In the genomic region with DNA sequence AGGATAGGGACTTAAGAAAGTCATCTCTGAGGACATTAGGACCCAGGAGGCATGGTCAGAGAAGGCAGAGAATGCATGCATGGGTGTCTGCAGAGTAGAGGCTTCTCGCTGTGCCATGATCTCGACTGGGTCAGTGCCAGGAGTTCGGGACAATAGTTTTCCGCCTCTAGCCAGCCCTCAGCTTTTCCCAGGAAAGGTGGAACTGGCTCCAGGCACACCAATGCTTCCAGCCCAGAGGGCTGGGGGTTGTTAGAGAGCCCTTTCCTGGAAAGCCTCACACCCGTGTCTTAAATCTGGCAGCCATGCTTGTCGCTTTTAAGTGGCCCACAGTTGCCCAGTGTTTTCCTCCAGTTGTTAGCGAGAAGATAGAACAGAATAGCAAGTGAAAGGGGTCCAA, we compare ENCODE assay signal across 9 cellular contexts.
DNase-seq lines count a peak whose midpoint lies in the region; ATAC-seq, FAIRE-seq and TF ChIP-seq lines count a peak whose summit lies in the region.
"Had no signal": no experiment of that assay in that cellular context is flagged by ENCODE, and none has a peak within 500 bp of the region (broad histone marks: within the 10 kb centered on the region; RNA-seq: fewer than 3 reads in every experiment).

No MANE protein-coding gene starts in this region.

- H3K4me1 ChIP-seq in breast epithelium: no peaks in the 10 kb centered on the region

- H3K36me3 ChIP-seq in breast epithelium: no peaks in the 10 kb centered on the region

- H3K27me3 Mint-ChIP-seq in osteocyte (ENCODE audit: unreplicated experiment): no peaks in the 10 kb centered on the region

- no peak overlapping the region for H3K27ac Mint-ChIP-seq in osteocyte (ENCODE audit: unreplicated experiment)

- no peaks in the 10 kb centered on the region for H3K27me3 ChIP-seq in breast epithelium

- no peaks in the 10 kb centered on the region for H3K4me1 Mint-ChIP-seq in osteocyte (ENCODE audit: unreplicated experiment)

- peak; percentile 81 for FAIRE-seq in GM12891 (lab: Jason Lieb, UNC)
- FAIRE-seq: endometrium had no signal

- H3K4me3 ChIP-seq in breast epithelium: peak overlapping the region; percentile 42 to 68 (median 49)

- TF ChIP-seq POLR2A in GM12891 (IDR thresholded peaks at IDR 0.05; ENCODE audit: low read depth, low read length) (no peak), breast epithelium (IDR thresholded peaks at IDR 0.05) (no peak)

- intact Hi-C loops in breast epithelium (cut with DNase I; ENCODE audit: low total_unique reads): no loop called here

- peak overlapping the region; percentile 47 for H3K4me3 Mint-ChIP-seq in osteocyte (ENCODE audit: unreplicated experiment)

- peak; percentile 21 for ATAC-seq in HG02885 (IDR thresholded peaks at IDR 0.05; ENCODE audit: poor library complexity, unreplicated experiment)

- TF ChIP-seq CTCF in breast epithelium (IDR thresholded peaks at IDR 0.05): no peak
- TF ChIP-seq CTCF in osteocyte (IDR thresholded peaks at IDR 0.05): no peak

- H3K27ac ChIP-seq in breast epithelium: peak overlapping the region; percentile 34 to 59

- no peaks in the 10 kb centered on the region for H3K9me3 ChIP-seq in breast epithelium

- peaks cover 15% of the 10 kb centered on the region for H3K9me3 Mint-ChIP-seq in osteocyte (ENCODE audit: unreplicated experiment)

- DNase-seq in A172 (ENCODE audit: low spot score): peak; percentile 54
- no peak for DNase-seq in GM12891 (ENCODE audit: insufficient read length, low spot score)
- peak; percentile 34 for DNase-seq in NCI-H2227 (lab: John Stamatoyannopoulos, UW; ENCODE audit: unreplicated experiment)
- DNase-seq in breast epithelium (ENCODE audit: low spot score in 2 of 2): no peak
- no peak for DNase-seq in osteocyte (ENCODE audit: extremely low spot score, unreplicated experiment)
- DNase-seq in cerebellar cortex (ENCODE audit: low spot score): no peak
- DNase-seq in NK-92 (lab: John Stamatoyannopoulos, UW; ENCODE audit: unreplicated experiment): no peak

- H3K36me3 Mint-ChIP-seq in osteocyte (ENCODE audit: unreplicated experiment): no peaks in the 10 kb centered on the region

TF ChIP-seq in GM12891, 5 proteins besides CTCF, POLR2A, EP300 and RAD21:
- TF ChIP-seq TAF1 (IDR thresholded peaks at IDR 0.05; ENCODE audit: low read depth, low read length) (peak; percentile 51; the same call in 1 of the 2 replicates), POU2F2 (IDR thresholded peaks at IDR 0.05; ENCODE audit: low read depth, low read length) (no peak)
TF ChIP-seq in GM12891: peak in this region for 1.

Comparison
In these comparisons a context has a peak if more than half of its experiments do, and no peak if none do; other contexts are left out.
1. DNase-seq: peak in A172 (single experiment) and NCI-H2227 (single experiment); none in GM12891 (single experiment), breast epithelium (0 of 2), osteocyte (single experiment), cerebellar cortex (single experiment) and NK-92 (single experiment).